ENCODE assay signal across 9 cellular contexts in the genomic region with DNA sequence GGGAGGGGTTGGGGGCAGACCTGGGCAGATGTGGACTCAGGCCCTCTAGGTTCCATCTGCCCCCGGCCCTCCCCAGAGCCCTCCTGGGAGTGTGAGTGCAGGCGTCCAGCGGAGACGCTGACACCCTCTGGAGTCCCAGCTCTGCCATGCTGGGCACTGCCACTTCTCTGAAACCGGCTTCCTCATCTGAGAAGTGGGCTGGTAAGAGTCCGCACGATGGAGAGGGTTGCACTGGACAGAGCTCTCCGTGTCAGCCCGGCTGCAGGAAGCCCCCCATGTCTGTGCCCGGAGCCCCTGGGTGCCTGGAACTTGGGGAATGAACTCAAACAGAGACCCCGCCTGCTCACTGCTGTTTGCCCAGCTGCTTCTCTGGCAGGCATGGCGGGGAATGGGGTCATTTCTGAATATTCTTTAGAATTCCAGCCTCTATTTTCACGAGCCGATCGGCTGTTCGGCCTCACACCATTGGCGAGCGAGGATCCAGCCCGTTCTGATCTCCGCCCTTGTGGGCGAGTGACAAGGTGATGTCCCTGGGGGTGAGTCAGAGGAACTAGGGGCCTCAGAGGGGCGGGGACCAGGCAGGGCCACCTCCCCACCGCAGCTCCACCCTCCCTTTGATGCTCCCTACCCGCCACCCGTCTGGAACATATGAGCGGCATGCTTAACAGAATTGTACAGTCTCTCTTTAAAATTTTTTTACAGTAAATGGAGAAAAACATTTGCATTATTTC. TPM values are rescaled to one million over a fixed set of nuclear protein-coding genes. Genes with fewer than 3 reads are reported as not detected.
A peak's percentile ranks its signal among the peaks of the same experiment; 100 is the strongest.
DNase-seq lines count a peak whose midpoint lies in the region; ATAC-seq lines count a peak whose summit lies in the region.
"Had no signal": no experiment of that assay in that cellular context is flagged by ENCODE, and none has a peak within 500 bp of the region (broad histone marks: within the 10 kb centered on the region; RNA-seq: fewer than 3 reads in every experiment).

No MANE protein-coding gene starts in this region.

- DNase-seq in H7 (peak; percentile 96), MG63 (no peak), mucosa of gallbladder (ENCODE audit: low spot score) (no peak), medulla oblongata (ENCODE audit: extremely low spot score) (no peak)
- DNase-seq in activated CD4-positive, alpha-beta T cell treated with anti-CD3 and anti-CD28 coated beads for 36 hours: peak; percentile 92
- peak in 1 of 3 experiments; percentile 16 for DNase-seq in effector memory CD8-positive, alpha-beta T cell
- DNase-seq in stimulated activated CD8-positive, alpha-beta memory T cell treated with anti-CD3 and anti-CD28 coated beads, Interleukin-12 subunit alpha, Interleukin-12 subunit beta, amount 100 ng/mL, for 4 hours (ENCODE audit: low read depth): peak; percentile 45

- H3K27me3 Mint-ChIP-seq in activated CD4-positive, alpha-beta T cell treated with anti-CD3 and anti-CD28 coated beads for 36 hours: peaks cover 7% of the 10 kb centered on the region
- H3K27me3 Mint-ChIP-seq in effector memory CD8-positive, alpha-beta T cell: peaks cover 17 to 65% of the 10 kb centered on the region in 2 donors

- H3K4me1 Mint-ChIP-seq in activated CD4-positive, alpha-beta T cell treated with anti-CD3 and anti-CD28 coated beads for 36 hours: peaks cover 14% of the 10 kb centered on the region
- H3K4me1 Mint-ChIP-seq in effector memory CD8-positive, alpha-beta T cell (ENCODE audit: low read depth in 2 of 2): peaks cover 0 to 6% of the 10 kb centered on the region in 2 donors

- intact Hi-C loops in activated CD4-positive, alpha-beta T cell treated with anti-CD3 and anti-CD28 coated beads for 36 hours (cut with DNase I, micrococcal nuclease): loop anchor here in 1 of 2 experiments (1.0 kb wide), 3 partner anchors 21 to 271 kb away; no protein-coding TSS in a partner anchor

- H3K4me3 ChIP-seq in H7 (ENCODE audit: insufficient read depth, low read depth, low read length) (no peak overlapping the region), MG63 (no peak overlapping the region)

- CTCF ChIA-PET in activated CD4-positive, alpha-beta T cell treated with anti-CD3 and anti-CD28 coated beads for 36 hours (lab: Charles Lee): interaction anchor here (0.8 kb wide), 1 partner anchor 32 kb away, joined by 3 read pairs; no protein-coding TSS in a partner anchor

- H3K36me3 ChIP-seq in H7 (replicated peaks; ENCODE audit: control insufficient read depth, insufficient read depth, low read length): no peaks in the 10 kb centered on the region
- no peaks in the 10 kb centered on the region for H3K36me3 ChIP-seq in MG63
- H3K36me3 ChIP-seq: neutrophil had no signal

- ATAC-seq in activated CD4-positive, alpha-beta T cell treated with anti-CD3 and anti-CD28 coated beads for 36 hours: peak; percentile 99
- peak; percentile 89 for ATAC-seq in effector memory CD8-positive, alpha-beta T cell (replicated peaks)
- no peak for ATAC-seq in GM21528 (IDR thresholded peaks at IDR 0.05; ENCODE audit: low FRiP score, unreplicated experiment)

- H3K27ac Mint-ChIP-seq in activated CD4-positive, alpha-beta T cell treated with anti-CD3 and anti-CD28 coated beads for 36 hours: peak overlapping the region; percentile 47
- no peak overlapping the region for H3K27ac Mint-ChIP-seq in effector memory CD8-positive, alpha-beta T cell

- POLR2A ChIA-PET in activated CD4-positive, alpha-beta T cell treated with anti-CD3 and anti-CD28 coated beads for 36 hours (lab: Charles Lee): no interaction called here

- H3K36me3 Mint-ChIP-seq in activated CD4-positive, alpha-beta T cell treated with anti-CD3 and anti-CD28 coated beads for 36 hours (ENCODE audit: low read depth): no peaks in the 10 kb centered on the region
- H3K36me3 Mint-ChIP-seq in effector memory CD8-positive, alpha-beta T cell (ENCODE audit: insufficient read depth): no peaks in the 10 kb centered on the region

- H3K4me3 Mint-ChIP-seq in activated CD4-positive, alpha-beta T cell treated with anti-CD3 and anti-CD28 coated beads for 36 hours: no peak overlapping the region
- peak overlapping the region in 1 of 2 donors; percentile 31 for H3K4me3 Mint-ChIP-seq in effector memory CD8-positive, alpha-beta T cell

- no peaks in the 10 kb centered on the region for H3K9me3 Mint-ChIP-seq in activated CD4-positive, alpha-beta T cell treated with anti-CD3 and anti-CD28 coated beads for 36 hours (ENCODE audit: low read depth)
- H3K9me3 Mint-ChIP-seq in effector memory CD8-positive, alpha-beta T cell: no peaks in the 10 kb centered on the region

- H3K9me3 ChIP-seq in MG63: no peaks in the 10 kb centered on the region
- H3K9me3 ChIP-seq: neutrophil had no signal

- H3K27me3 ChIP-seq in H7 (ENCODE audit: control insufficient read depth, insufficient read depth, low read length) (no peaks in the 10 kb centered on the region), MG63 (no peaks in the 10 kb centered on the region; the same call in 1 of the 2 replicates)

RNA-seq across cellular contexts. Expression of a gene that starts 47.8 kb away (rescaled TPM):
- 0.55 and 1.5 TPM in 2 replicates for total RNA-seq in H7 (2014; rRNA removed; shearing (Covaris generic))
- not detected for total RNA-seq in activated CD4-positive, alpha-beta T cell treated with anti-CD3 and anti-CD28 coated beads for 36 hours
- 1.6 TPM in 1 of 2 replicates, not detected in the other for total RNA-seq in MG63 (2014; rRNA removed; shearing (Covaris generic); ENCODE audit: low replicate concordance)
- total RNA-seq in mucosa of gallbladder: 8.7 TPM

Comparison
In these comparisons a context has a peak if more than half of its experiments do, and no peak if none do; other contexts are left out.
1. DNase-seq: peak in H7 (single experiment), activated CD4-positive, alpha-beta T cell treated with anti-CD3 and anti-CD28 coated beads for 36 hours (single experiment) and stimulated activated CD8-positive, alpha-beta memory T cell treated with anti-CD3 and anti-CD28 coated beads, Interleukin-12 subunit alpha, Interleukin-12 subunit beta, amount 100 ng/mL, for 4 hours (single experiment); none in MG63 (single experiment), mucosa of gallbladder (single experiment) and medulla oblongata (single experiment).